In the genomic region with DNA sequence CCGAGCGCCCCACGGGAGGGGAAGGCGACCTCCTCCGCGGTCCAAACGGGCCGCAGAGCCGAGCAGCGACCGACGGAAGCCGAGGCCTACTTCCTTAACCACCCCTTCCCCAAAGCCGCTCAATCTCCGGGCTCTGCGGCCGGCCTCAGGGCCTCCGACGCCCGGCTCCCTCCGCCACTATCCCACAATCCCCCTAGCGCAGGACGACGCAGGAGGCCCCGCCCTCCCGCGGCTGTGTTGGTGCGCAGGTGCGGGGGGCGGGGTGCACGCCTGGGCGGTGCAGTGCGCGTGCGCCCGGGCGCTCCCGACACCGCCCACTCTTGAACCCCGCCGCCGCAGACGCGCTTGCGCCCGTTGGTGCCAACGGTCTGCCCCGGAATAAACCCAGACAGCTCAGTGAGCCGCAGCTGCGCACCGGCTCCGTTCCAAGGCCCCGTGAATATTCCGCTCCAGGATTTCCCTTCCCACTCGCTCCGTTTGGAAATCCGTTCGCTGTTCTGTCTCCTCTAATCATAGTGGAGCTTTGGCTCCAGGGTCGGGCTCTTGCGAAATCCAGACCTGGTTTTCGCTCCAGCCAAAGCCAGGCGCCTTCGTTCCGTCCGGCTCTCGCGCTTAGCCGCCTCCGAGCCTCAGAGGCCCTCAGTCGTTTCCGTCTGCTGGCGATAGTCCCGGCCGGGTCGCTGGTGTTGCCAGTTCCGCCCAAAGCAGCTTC, we compare ENCODE assay signal across 1 cellular context.
TF ChIP-seq lines count a peak whose summit lies in the region.

A gene with protein sequence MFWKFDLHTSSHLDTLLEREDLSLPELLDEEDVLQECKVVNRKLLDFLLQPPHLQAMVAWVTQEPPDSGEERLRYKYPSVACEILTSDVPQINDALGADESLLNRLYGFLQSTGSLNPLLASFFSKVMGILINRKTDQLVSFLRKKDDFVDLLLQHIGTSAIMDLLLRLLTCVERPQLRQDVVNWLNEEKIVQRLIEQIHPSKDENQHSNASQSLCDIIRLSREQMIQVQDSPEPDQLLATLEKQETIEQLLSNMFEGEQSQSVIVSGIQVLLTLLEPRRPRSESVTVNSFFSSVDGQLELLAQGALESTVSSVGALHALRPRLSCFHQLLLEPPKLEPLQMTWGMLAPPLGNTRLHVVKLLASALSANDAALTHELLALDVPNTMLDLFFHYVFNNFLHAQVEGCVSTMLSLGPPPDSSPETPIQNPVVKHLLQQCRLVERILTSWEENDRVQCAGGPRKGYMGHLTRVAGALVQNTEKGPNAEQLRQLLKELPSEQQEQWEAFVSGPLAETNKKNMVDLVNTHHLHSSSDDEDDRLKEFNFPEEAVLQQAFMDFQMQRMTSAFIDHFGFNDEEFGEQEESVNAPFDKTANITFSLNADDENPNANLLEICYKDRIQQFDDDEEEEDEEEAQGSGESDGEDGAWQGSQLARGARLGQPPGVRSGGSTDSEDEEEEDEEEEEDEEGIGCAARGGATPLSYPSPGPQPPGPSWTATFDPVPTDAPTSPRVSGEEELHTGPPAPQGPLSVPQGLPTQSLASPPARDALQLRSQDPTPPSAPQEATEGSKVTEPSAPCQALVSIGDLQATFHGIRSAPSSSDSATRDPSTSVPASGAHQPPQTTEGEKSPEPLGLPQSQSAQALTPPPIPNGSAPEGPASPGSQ (minus strand): TSS at position 190 of the 712 bp plus-strand sequence. CDS start 11,914 bp downstream, outside the sequence.

TF ChIP-seq in K562, 482 proteins besides CTCF, POLR2A, EP300 and RAD21 (continued from another document and continues in another):
- TF ChIP-seq, protein P1, sequence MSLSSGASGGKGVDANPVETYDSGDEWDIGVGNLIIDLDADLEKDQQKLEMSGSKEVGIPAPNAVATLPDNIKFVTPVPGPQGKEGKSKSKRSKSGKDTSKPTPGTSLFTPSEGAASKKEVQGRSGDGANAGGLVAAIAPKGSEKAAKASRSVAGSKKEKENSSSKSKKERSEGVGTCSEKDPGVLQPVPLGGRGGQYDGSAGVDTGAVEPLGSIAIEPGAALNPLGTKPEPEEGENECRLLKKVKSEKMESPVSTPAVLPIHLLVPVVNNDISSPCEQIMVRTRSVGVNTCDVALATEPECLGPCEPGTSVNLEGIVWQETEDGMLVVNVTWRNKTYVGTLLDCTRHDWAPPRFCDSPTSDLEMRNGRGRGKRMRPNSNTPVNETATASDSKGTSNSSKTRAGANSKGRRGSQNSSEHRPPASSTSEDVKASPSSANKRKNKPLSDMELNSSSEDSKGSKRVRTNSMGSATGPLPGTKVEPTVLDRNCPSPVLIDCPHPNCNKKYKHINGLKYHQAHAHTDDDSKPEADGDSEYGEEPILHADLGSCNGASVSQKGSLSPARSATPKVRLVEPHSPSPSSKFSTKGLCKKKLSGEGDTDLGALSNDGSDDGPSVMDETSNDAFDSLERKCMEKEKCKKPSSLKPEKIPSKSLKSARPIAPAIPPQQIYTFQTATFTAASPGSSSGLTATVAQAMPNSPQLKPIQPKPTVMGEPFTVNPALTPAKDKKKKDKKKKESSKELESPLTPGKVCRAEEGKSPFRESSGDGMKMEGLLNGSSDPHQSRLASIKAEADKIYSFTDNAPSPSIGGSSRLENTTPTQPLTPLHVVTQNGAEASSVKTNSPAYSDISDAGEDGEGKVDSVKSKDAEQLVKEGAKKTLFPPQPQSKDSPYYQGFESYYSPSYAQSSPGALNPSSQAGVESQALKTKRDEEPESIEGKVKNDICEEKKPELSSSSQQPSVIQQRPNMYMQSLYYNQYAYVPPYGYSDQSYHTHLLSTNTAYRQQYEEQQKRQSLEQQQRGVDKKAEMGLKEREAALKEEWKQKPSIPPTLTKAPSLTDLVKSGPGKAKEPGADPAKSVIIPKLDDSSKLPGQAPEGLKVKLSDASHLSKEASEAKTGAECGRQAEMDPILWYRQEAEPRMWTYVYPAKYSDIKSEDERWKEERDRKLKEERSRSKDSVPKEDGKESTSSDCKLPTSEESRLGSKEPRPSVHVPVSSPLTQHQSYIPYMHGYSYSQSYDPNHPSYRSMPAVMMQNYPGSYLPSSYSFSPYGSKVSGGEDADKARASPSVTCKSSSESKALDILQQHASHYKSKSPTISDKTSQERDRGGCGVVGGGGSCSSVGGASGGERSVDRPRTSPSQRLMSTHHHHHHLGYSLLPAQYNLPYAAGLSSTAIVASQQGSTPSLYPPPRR (CRISPR knock-in tag; IDR thresholded peaks at IDR 0.05; ENCODE audit: borderline replicate concordance): 0 out of 2 replicates have a peak, but pooled peaks have one; percentile 32
- TF ChIP-seq ZNF174 (CRISPR knock-in tag; IDR thresholded peaks at IDR 0.05) (no peak), NCOA6 (IDR thresholded peaks at IDR 0.05) (peak; percentile 64; the same call in 1 of the 2 replicates), RAD51 (IDR thresholded peaks at IDR 0.05; ENCODE audit: borderline replicate concordance, low read depth) (peak; percentile 51; the same call in 1 of the 2 replicates), ERF (CRISPR knock-in tag; IDR thresholded peaks at IDR 0.05) (0 out of 2 replicates have a peak, but pooled peaks have one; percentile 88), HIVEP1 (CRISPR knock-in tag; IDR thresholded peaks at IDR 0.05) (no peak), YY1 (IDR thresholded peaks at IDR 0.05; ENCODE audit: borderline replicate concordance in 1 of 3, control insufficient read depth in 1 of 3, extremely low read depth in 1 of 3, insufficient read depth in 3 of 3, insufficient read length in 1 of 3, insufficient replicate concordance in 2 of 3, low read depth in 1 of 3, low read length in 2 of 3) (peak in 2 of 3 experiments; percentile 75 to 80), SIN3A (IDR thresholded peaks at IDR 0.05; ENCODE audit: borderline replicate concordance in 2 of 2, control insufficient read depth in 1 of 2, low read depth in 2 of 2, low read length in 2 of 2) (peak; percentile 8 to 92; a peak in 2 of 4 replicates), DACH1 (IDR thresholded peaks at IDR 0.05; ENCODE audit: partially characterized antibody) (peak; percentile 69), FOXK1 (CRISPR knock-in tag; IDR thresholded peaks at IDR 0.05; ENCODE audit: borderline replicate concordance) (0 out of 2 replicates have a peak, but pooled peaks have one; percentile 28), ARHGAP35 (IDR thresholded peaks at IDR 0.05; ENCODE audit: partially characterized antibody) (no peak), ZNF384 (IDR thresholded peaks at IDR 0.05; ENCODE audit: low read depth, low read length) (peak; percentile 71), KLF13 (tag; IDR thresholded peaks at IDR 0.05; ENCODE audit: borderline replicate concordance, low read depth) (peak; percentile 95), ZNF57 (CRISPR knock-in tag; IDR thresholded peaks at IDR 0.05) (no peak), SIN3B (IDR thresholded peaks at IDR 0.05; ENCODE audit: low read depth) (peak; percentile 24; the same call in 1 of the 2 replicates), ZNF175 (CRISPR knock-in tag; IDR thresholded peaks at IDR 0.05; ENCODE audit: low read depth) (no peak), RFX1 (IDR thresholded peaks at IDR 0.05) (no peak), GATAD2B (IDR thresholded peaks at IDR 0.05; ENCODE audit: borderline replicate concordance) (peak; percentile 86), ZNF445 (CRISPR knock-in tag; IDR thresholded peaks at IDR 0.05; ENCODE audit: low read depth) (no peak), CBFB (CRISPR knock-in tag; IDR thresholded peaks at IDR 0.05) (0 out of 2 replicates have a peak, but pooled peaks have one; percentile 29), ZNF12 (CRISPR knock-in tag; IDR thresholded peaks at IDR 0.05) (0 out of 2 replicates have a peak, but pooled peaks have one; percentile 57), HOXB6 (CRISPR knock-in tag; IDR thresholded peaks at IDR 0.05; ENCODE audit: borderline replicate concordance) (no peak), ZNF121 (CRISPR knock-in tag; conservative IDR thresholded peaks at IDR 0.05) (no peak), ZNF253 (CRISPR knock-in tag; conservative IDR thresholded peaks at IDR 0.05) (no peak), DNMT1 (IDR thresholded peaks at IDR 0.05) (no peak), RB1 (IDR thresholded peaks at IDR 0.05; ENCODE audit: low read depth) (peak; percentile 89; the same call in 1 of the 2 replicates), ZNF780A (CRISPR knock-in tag; IDR thresholded peaks at IDR 0.05) (no peak), HMGN3 (IDR thresholded peaks at IDR 0.05; ENCODE audit: borderline replicate concordance, extremely low read depth, insufficient read length, low read depth, low read length) (peak; percentile 93), KLF6 (CRISPR knock-in tag; IDR thresholded peaks at IDR 0.05; ENCODE audit: borderline replicate concordance) (no peak), ZNF274 (IDR thresholded peaks at IDR 0.05; ENCODE audit: borderline replicate concordance, low read depth, low read length) (peak; percentile 30; the same call in 1 of the 2 replicates), STAT5A (IDR thresholded peaks at IDR 0.05; ENCODE audit: borderline replicate concordance, low read length) (peak; percentile 62; the same call in 1 of the 2 replicates), ZNF561 (CRISPR knock-in tag; conservative IDR thresholded peaks at IDR 0.05) (no peak), PYGO2 (tag; IDR thresholded peaks at IDR 0.05) (0 out of 2 replicates have a peak, but pooled peaks have one; percentile 13), RBM15 (IDR thresholded peaks at IDR 0.05; ENCODE audit: insufficient read depth, low read length) (no peak)
- TF ChIP-seq, protein P2, sequence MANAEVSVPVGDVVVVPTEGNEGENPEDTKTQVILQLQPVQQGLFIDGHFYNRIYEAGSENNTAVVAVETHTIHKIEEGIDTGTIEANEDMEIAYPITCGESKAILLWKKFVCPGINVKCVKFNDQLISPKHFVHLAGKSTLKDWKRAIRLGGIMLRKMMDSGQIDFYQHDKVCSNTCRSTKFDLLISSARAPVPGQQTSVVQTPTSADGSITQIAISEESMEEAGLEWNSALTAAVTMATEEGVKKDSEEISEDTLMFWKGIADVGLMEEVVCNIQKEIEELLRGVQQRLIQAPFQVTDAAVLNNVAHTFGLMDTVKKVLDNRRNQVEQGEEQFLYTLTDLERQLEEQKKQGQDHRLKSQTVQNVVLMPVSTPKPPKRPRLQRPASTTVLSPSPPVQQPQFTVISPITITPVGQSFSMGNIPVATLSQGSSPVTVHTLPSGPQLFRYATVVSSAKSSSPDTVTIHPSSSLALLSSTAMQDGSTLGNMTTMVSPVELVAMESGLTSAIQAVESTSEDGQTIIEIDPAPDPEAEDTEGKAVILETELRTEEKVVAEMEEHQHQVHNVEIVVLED (CRISPR knock-in tag; IDR thresholded peaks at IDR 0.05): peak; percentile 74; the same call in 1 of the 2 replicates
- TF ChIP-seq, protein P3, sequence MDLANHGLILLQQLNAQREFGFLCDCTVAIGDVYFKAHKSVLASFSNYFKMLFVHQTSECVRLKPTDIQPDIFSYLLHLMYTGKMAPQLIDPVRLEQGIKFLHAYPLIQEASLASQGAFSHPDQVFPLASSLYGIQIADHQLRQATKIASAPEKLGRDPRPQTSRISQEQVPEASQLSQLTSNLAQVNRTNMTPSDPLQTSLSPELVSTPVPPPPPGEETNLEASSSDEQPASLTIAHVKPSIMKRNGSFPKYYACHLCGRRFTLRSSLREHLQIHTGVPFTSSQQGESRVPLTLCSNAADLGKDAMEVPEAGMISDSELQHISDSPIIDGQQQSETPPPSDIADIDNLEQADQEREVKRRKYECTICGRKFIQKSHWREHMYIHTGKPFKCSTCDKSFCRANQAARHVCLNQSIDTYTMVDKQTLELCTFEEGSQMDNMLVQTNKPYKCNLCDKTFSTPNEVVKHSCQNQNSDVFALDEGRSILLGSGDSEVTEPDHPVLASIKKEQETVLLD (IDR thresholded peaks at IDR 0.05): peak; percentile 96
- TF ChIP-seq, protein P4, sequence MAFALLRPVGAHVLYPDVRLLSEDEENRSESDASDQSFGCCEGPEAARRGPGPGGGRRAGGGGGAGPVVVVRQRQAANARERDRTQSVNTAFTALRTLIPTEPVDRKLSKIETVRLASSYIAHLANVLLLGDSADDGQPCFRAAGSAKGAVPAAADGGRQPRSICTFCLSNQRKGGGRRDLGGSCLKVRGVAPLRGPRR (CRISPR knock-in tag; IDR thresholded peaks at IDR 0.05): no peak
- TF ChIP-seq, protein P5, sequence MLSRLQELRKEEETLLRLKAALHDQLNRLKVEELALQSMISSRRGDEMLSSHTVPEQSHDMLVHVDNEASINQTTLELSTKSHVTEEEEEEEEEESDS (CRISPR knock-in tag; IDR thresholded peaks at IDR 0.05): no peak
- TF ChIP-seq, protein P6, sequence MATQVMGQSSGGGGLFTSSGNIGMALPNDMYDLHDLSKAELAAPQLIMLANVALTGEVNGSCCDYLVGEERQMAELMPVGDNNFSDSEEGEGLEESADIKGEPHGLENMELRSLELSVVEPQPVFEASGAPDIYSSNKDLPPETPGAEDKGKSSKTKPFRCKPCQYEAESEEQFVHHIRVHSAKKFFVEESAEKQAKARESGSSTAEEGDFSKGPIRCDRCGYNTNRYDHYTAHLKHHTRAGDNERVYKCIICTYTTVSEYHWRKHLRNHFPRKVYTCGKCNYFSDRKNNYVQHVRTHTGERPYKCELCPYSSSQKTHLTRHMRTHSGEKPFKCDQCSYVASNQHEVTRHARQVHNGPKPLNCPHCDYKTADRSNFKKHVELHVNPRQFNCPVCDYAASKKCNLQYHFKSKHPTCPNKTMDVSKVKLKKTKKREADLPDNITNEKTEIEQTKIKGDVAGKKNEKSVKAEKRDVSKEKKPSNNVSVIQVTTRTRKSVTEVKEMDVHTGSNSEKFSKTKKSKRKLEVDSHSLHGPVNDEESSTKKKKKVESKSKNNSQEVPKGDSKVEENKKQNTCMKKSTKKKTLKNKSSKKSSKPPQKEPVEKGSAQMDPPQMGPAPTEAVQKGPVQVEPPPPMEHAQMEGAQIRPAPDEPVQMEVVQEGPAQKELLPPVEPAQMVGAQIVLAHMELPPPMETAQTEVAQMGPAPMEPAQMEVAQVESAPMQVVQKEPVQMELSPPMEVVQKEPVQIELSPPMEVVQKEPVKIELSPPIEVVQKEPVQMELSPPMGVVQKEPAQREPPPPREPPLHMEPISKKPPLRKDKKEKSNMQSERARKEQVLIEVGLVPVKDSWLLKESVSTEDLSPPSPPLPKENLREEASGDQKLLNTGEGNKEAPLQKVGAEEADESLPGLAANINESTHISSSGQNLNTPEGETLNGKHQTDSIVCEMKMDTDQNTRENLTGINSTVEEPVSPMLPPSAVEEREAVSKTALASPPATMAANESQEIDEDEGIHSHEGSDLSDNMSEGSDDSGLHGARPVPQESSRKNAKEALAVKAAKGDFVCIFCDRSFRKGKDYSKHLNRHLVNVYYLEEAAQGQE (CRISPR knock-in tag; IDR thresholded peaks at IDR 0.05; ENCODE audit: low read depth): peak; percentile 62
- TF ChIP-seq, protein P7, sequence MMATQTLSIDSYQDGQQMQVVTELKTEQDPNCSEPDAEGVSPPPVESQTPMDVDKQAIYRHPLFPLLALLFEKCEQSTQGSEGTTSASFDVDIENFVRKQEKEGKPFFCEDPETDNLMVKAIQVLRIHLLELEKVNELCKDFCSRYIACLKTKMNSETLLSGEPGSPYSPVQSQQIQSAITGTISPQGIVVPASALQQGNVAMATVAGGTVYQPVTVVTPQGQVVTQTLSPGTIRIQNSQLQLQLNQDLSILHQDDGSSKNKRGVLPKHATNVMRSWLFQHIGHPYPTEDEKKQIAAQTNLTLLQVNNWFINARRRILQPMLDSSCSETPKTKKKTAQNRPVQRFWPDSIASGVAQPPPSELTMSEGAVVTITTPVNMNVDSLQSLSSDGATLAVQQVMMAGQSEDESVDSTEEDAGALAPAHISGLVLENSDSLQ (IDR thresholded peaks at IDR 0.05): peak; percentile 79
- TF ChIP-seq, protein P8, sequence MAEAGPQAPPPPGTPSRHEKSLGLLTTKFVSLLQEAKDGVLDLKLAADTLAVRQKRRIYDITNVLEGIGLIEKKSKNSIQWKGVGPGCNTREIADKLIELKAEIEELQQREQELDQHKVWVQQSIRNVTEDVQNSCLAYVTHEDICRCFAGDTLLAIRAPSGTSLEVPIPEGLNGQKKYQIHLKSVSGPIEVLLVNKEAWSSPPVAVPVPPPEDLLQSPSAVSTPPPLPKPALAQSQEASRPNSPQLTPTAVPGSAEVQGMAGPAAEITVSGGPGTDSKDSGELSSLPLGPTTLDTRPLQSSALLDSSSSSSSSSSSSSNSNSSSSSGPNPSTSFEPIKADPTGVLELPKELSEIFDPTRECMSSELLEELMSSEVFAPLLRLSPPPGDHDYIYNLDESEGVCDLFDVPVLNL (CRISPR knock-in tag; IDR thresholded peaks at IDR 0.05; ENCODE audit: low read depth): no peak
